Comparison of ENCODE assay signal across 22 cellular contexts in genomic region chr10:6885284-6885683, GRCh38.
"Had no signal": no experiment of that assay in that cellular context is flagged by ENCODE, and none has a peak within 500 bp of the region (broad histone marks: within the 10 kb centered on the region; RNA-seq: fewer than 3 reads in every experiment).

No MANE protein-coding gene starts in this region.

- H3K4me1 Mint-ChIP-seq: nephron had no signal

- H3K79me2 ChIP-seq: parathyroid adenoma had no signal

- DNase-seq: activated CD4-positive, alpha-beta T cell treated with anti-CD3 and anti-CD28 coated beads for 36 hours; activated CD8-positive, alpha-beta memory T cell treated with anti-CD3 and anti-CD28 coated beads, Interleukin-2, amount 50 U/mL, for 4 hours; activated CD8-positive, alpha-beta T cell treated with anti-CD3 and anti-CD28 coated beads, Interleukin-2, amount 10 ng/mL, durations not matched to agents 7 days and 5 days; activated gamma-delta T cell; activated T-cell treated with anti-CD3 and anti-CD28 coated beads, Interleukin-2, amount 50 U/mL, for 4 hours; dermis blood vessel endothelial cell; effector memory CD4-positive, alpha-beta T cell; heart left ventricle; kidney; midbrain; sigmoid colon; stimulated activated CD4-positive, alpha-beta T cell treated with anti-CD3 and anti-CD28 coated beads, Interleukin-4, amount 100 ng/mL, for 4 hours had no signal

- H2AFZ ChIP-seq: parathyroid adenoma had no signal

- H3K27ac Mint-ChIP-seq: activated CD4-positive, alpha-beta T cell treated with anti-CD3 and anti-CD28 coated beads for 36 hours; activated CD8-positive, alpha-beta T cell treated with anti-CD3 and anti-CD28 coated beads, Interleukin-2, amount 10 ng/mL, durations not matched to agents 7 days and 5 days; activated naive CD4-positive, alpha-beta T cell treated with anti-CD3 and anti-CD28 coated beads, Interleukin-2, amount 50 U/mL, for 24 hours; nephron; stimulated activated memory B cell treated with anti-CD40 and anti-IgM and Interleukin-4, amounts not matched to agents 10 μg/mL and 1 μg/mL and 100 μg/mL, for 72 hours; WTC11 had no signal

- H3K4me3 Mint-ChIP-seq: activated CD4-positive, alpha-beta T cell treated with anti-CD3 and anti-CD28 coated beads for 36 hours; activated CD8-positive, alpha-beta T cell treated with anti-CD3 and anti-CD28 coated beads, Interleukin-2, amount 10 ng/mL, durations not matched to agents 7 days and 5 days; activated naive CD4-positive, alpha-beta T cell treated with anti-CD3 and anti-CD28 coated beads, Interleukin-2, amount 50 U/mL, for 24 hours; activated T-cell treated with anti-CD3 and anti-CD28 coated beads, Interleukin-2, amount 50 U/mL, for 4 hours; nephron; stimulated activated memory B cell treated with anti-CD40 and anti-IgM and Interleukin-4, amounts not matched to agents 10 μg/mL and 1 μg/mL and 100 μg/mL, for 72 hours; WTC11 had no signal

- H3K4me1 ChIP-seq: gastroesophageal sphincter, parathyroid adenoma, sigmoid colon had no signal

- H3K9me3 ChIP-seq: esophagus muscularis mucosa, gastroesophageal sphincter, heart left ventricle, sigmoid colon had no signal

- H3K27me3 Mint-ChIP-seq: stimulated activated memory B cell treated with anti-CD40 and anti-IgM and Interleukin-4, amounts not matched to agents 10 μg/mL and 1 μg/mL and 100 μg/mL, for 72 hours had no signal

- H3K27me3 ChIP-seq: esophagus muscularis mucosa, gastroesophageal sphincter, sigmoid colon had no signal

- H3K36me3 ChIP-seq: esophagus muscularis mucosa, gastroesophageal sphincter, heart left ventricle, sigmoid colon had no signal

- H3K9ac ChIP-seq: parathyroid adenoma had no signal

- H3K36me3 Mint-ChIP-seq: activated naive CD4-positive, alpha-beta T cell treated with anti-CD3 and anti-CD28 coated beads, Interleukin-2, amount 50 U/mL, for 24 hours; stimulated activated memory B cell treated with anti-CD40 and anti-IgM and Interleukin-4, amounts not matched to agents 10 μg/mL and 1 μg/mL and 100 μg/mL, for 72 hours; WTC11 had no signal

- H3K9me3 Mint-ChIP-seq: activated naive CD4-positive, alpha-beta T cell treated with anti-CD3 and anti-CD28 coated beads, Interleukin-2, amount 50 U/mL, for 24 hours; activated T-cell treated with anti-CD3 and anti-CD28 coated beads, Interleukin-2, amount 50 U/mL, for 4 hours; WTC11 had no signal

- H3K27ac ChIP-seq: esophagus muscularis mucosa, gastroesophageal sphincter, heart left ventricle, parathyroid adenoma, sigmoid colon had no signal

- H3K4me3 ChIP-seq: esophagus muscularis mucosa, gastroesophageal sphincter, heart left ventricle, lung, sigmoid colon had no signal

- FAIRE-seq: bronchial epithelial cell, endothelial cell of umbilical vein, kidney had no signal
